Comparison of ENCODE assay signal across 8 cellular contexts in the genomic region with DNA sequence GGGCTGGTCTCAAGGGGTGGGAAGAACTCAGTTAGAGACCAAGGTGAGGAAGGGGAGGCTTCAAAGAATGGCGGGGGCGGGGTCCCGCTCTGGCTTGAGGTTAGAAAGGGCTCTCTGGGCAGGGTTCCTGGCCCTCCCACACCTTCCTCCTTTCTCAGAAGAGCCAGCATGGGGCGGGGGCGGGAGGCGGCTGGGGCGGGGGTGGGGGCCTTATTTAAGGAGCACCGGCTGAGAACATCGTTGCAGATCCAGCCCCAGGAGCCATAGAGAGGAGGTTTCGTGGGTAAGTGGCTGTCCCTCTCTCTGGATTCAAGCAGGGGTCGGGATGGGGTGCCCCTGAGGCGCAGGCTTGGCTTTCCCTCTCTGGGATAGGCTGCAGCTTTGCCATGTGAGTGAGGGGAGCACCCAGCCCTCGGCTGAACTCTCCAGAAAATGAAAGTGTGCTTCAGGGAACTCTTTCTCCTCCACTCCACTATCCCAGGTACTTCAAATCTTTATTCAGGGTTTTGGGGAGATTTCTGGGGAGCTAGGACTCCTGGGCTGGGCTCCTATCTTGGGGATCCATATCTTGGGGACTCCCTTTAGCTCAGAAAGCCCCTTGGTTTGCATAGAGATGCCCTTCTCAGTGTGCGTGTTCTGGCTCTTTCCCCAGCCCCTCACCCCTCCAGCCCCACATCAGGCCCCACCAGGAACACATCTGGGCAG. TPM values are rescaled to one million over a fixed set of nuclear protein-coding genes. Genes with fewer than 3 reads are reported as not detected.
DNase-seq lines count a peak whose midpoint lies in the region; ATAC-seq and TF ChIP-seq lines count a peak whose summit lies in the region.

No MANE protein-coding gene starts in this region.

- H3K4me2 ChIP-seq in OCI-LY3 (ENCODE audit: low read length): peak overlapping the region; percentile 88

- ATAC-seq in GM19463 (IDR thresholded peaks at IDR 0.05; ENCODE audit: unreplicated experiment): no peak

- no peak overlapping the region for H3K27ac ChIP-seq in OCI-LY3 (ENCODE audit: low read length)
- peak overlapping the region in 35 of 59 donors; percentile 0 to 80 (median 47) for H3K27ac ChIP-seq in dorsolateral prefrontal cortex

- no peaks in the 10 kb centered on the region for H4K20me1 ChIP-seq in OCI-LY3 (ENCODE audit: insufficient read depth, low read length)

- H3K9me3 ChIP-seq in ES-I3 (ENCODE audit: control insufficient read depth, insufficient read depth, low read length) (no peaks in the 10 kb centered on the region), OCI-LY3 (ENCODE audit: insufficient read depth, low read length) (no peaks in the 10 kb centered on the region)

- H3K27me3 ChIP-seq in OCI-LY3 (ENCODE audit: low read depth, low read length) (no peaks in the 10 kb centered on the region), dorsolateral prefrontal cortex (peaks cover 0 to 4% (median 0%) of the 10 kb centered on the region in 45 donors)

- intact Hi-C loops in dorsolateral prefrontal cortex (cut with DNase I): no loop called here

- H3K36me3 ChIP-seq in ES-I3 (ENCODE audit: insufficient read depth, low read length) (no peaks in the 10 kb centered on the region), OCI-LY3 (replicated peaks; ENCODE audit: low read depth, low read length) (no peaks in the 10 kb centered on the region)

- TF ChIP-seq CTCF in OCI-LY3 (IDR thresholded peaks at IDR 0.05; ENCODE audit: low read depth, low read length) (no peak), dorsolateral prefrontal cortex (IDR thresholded peaks at IDR 0.05 in 54 of 56, conservative IDR thresholded peaks at IDR 0.05 in 2 of 56; ENCODE audit: low read depth in 1 of 56, partially characterized antibody in 56 of 56) (no peak)

- peak overlapping the region; percentile 88 for H2AFZ ChIP-seq in OCI-LY3 (ENCODE audit: low read depth, low read length)

- H3K4me3 ChIP-seq in OCI-LY3 (ENCODE audit: low read length): peak overlapping the region; percentile 73
- peak overlapping the region in 53 of 59 donors; percentile 5 to 60 (median 39) for H3K4me3 ChIP-seq in dorsolateral prefrontal cortex
- peak overlapping the region; percentile 47 for H3K4me3 ChIP-seq in skeletal muscle cell (ENCODE audit: low read depth, low read length)

- DNase-seq in dorsolateral prefrontal cortex: no peak
- no peak for DNase-seq in skeletal muscle cell (ENCODE audit: low read depth)
- no peak for DNase-seq in DMS 273 (lab: John Stamatoyannopoulos, UW; ENCODE audit: unreplicated experiment)
- DNase-seq in LoVo (ENCODE audit: low spot score): no peak
- no peak for DNase-seq in mesenteric fat pad (ENCODE audit: low spot score)

- H3K4me1 ChIP-seq in ES-I3 (ENCODE audit: insufficient read depth, low read length) (peaks cover 24% of the 10 kb centered on the region), OCI-LY3 (ENCODE audit: low read length) (peaks cover 30% of the 10 kb centered on the region)

- H3K79me2 ChIP-seq in OCI-LY3 (ENCODE audit: low read length): peaks cover 13% of the 10 kb centered on the region

- H3K9ac ChIP-seq in ES-I3 (ENCODE audit: low read depth, low read length) (peak overlapping the region; percentile 46; the same call in 1 of the 2 replicates), OCI-LY3 (ENCODE audit: low read length) (peak overlapping the region; percentile 52)

RNA-seq across cellular contexts. Expression of a gene that starts 3.3 kb away (rescaled TPM):
- 100 to 1,000 TPM in 6 of 120 experiments, 10 to 100 TPM in 114; 53.3 to 107 (median 81.5) TPM for total RNA-seq in dorsolateral prefrontal cortex
- 42.4 TPM for total RNA-seq in mesenteric fat pad

RNA-seq across cellular contexts. Expression of a gene that starts 15.0 kb away (rescaled TPM):
- total RNA-seq in dorsolateral prefrontal cortex (10 to 100 TPM; 13.9 to 50.1 (median 32.5) TPM), mesenteric fat pad (15.4 TPM)

RNA-seq across cellular contexts. Expression of a gene that starts 15.7 kb away (rescaled TPM):
- total RNA-seq in dorsolateral prefrontal cortex: 1 to 10 TPM in 4 of 120 experiments, under 1 TPM in 54, not detected in 62; 0.26 to 1.3 (median 0.45) TPM
- 0.22 TPM for total RNA-seq in mesenteric fat pad

RNA-seq across cellular contexts. Expression of a gene that starts 17.1 kb away (rescaled TPM):
- total RNA-seq in dorsolateral prefrontal cortex: 100 to 1,000 TPM in 119 of 120 experiments, 10 to 100 TPM in 1; 92.5 to 483 (median 306) TPM
- not detected for total RNA-seq in mesenteric fat pad

RNA-seq across cellular contexts. Expression of a gene that starts 40.2 kb away (rescaled TPM):
- 10 to 100 TPM in 45 of 120 experiments, 1 to 10 TPM in 75; 3.3 to 26.3 (median 8.5) TPM for total RNA-seq in dorsolateral prefrontal cortex
- 43.0 TPM for total RNA-seq in mesenteric fat pad
